Comparison of ENCODE assay signal across 18 cellular contexts in genomic region chr1:170711682-170712081, GRCh38. TPM values are rescaled to one million over a fixed set of nuclear protein-coding genes. Genes with fewer than 3 reads are reported as not detected.
DNase-seq lines count a peak whose midpoint lies in the region; ATAC-seq and TF ChIP-seq lines count a peak whose summit lies in the region.
"Had no signal": no experiment of that assay in that cellular context is flagged by ENCODE, and none has a peak within 500 bp of the region (broad histone marks: within the 10 kb centered on the region; RNA-seq: fewer than 3 reads in every experiment).

No MANE protein-coding gene starts in this region.

- ATAC-seq in gastrocnemius medialis = no peak
- ATAC-seq in HG03521 (IDR thresholded peaks at IDR 0.05; ENCODE audit: unreplicated experiment) = no peak

- H3K4me1 Mint-ChIP-seq in T-helper 2 cell treated with Interferon-gamma antibody and Interleukin-4, amounts not matched to agents 5 μg/mL and 100 μg/mL, for 36 hours (ENCODE audit: low read depth) = no peaks in the 10 kb centered on the region
- H3K4me1 Mint-ChIP-seq: CD14-positive monocyte had no signal

- no peak for TF ChIP-seq EP300 in tibial nerve (IDR thresholded peaks at IDR 0.05)

- in situ Hi-C loops in gastrocnemius medialis (cut with MboI; ENCODE audit: low sequenced_read_pairs in 4 of 4) = no loop called here

- H3K36me3 Mint-ChIP-seq in T-helper 2 cell treated with Interferon-gamma antibody and Interleukin-4, amounts not matched to agents 5 μg/mL and 100 μg/mL, for 36 hours (ENCODE audit: low read depth) = no peaks in the 10 kb centered on the region
- H3K36me3 Mint-ChIP-seq: CD14-positive monocyte had no signal

- H3K9me3 Mint-ChIP-seq in T-helper 2 cell treated with Interferon-gamma antibody and Interleukin-4, amounts not matched to agents 5 μg/mL and 100 μg/mL, for 36 hours = no peaks in the 10 kb centered on the region
- H3K9me3 Mint-ChIP-seq: nephron had no signal

- H3K36me3 ChIP-seq in gastrocnemius medialis (no peaks in the 10 kb centered on the region), tibial nerve (no peaks in the 10 kb centered on the region)

- H3K27me3 ChIP-seq in gastrocnemius medialis (no peaks in the 10 kb centered on the region), tibial nerve (no peaks in the 10 kb centered on the region)

- H3K4me1 ChIP-seq in gastrocnemius medialis (peaks cover 23 to 28% of the 10 kb centered on the region in 2 donors), tibial nerve (peaks cover 0 to 21% (median 0%) of the 10 kb centered on the region in 4 donors)

- H3K4me3 ChIP-seq in epithelial cell of esophagus (ENCODE audit: low read length) (no peak overlapping the region), gastrocnemius medialis (no peak overlapping the region), tibial nerve (no peak overlapping the region)
- H3K4me3 ChIP-seq: lung had no signal

- intact Hi-C loops in gastrocnemius medialis (cut with DNase I; ENCODE audit: low total_unique reads) = no loop called here

- H3K27ac ChIP-seq in gastrocnemius medialis = peak overlapping the region; percentile 4 to 86 (median 84)
- H3K27ac ChIP-seq in tibial nerve = no peak overlapping the region
- H3K27ac ChIP-seq: RWPE1 had no signal

- DNase-seq in Daoy (ENCODE audit: low read depth) = peak; percentile 29
- peak; percentile 78 for DNase-seq in RPMI7951 (ENCODE audit: low read depth)
- DNase-seq in epithelial cell of esophagus (ENCODE audit: low read depth) = peak; percentile 25
- DNase-seq in gastrocnemius medialis = no peak
- DNase-seq in tibial nerve (ENCODE audit: low spot score in 2 of 2) = no peak
- DNase-seq in T-helper 9 cell = no peak
- no peak for DNase-seq in T-helper 2 cell treated with Interferon-gamma antibody and Interleukin-4, amounts not matched to agents 5 μg/mL and 100 μg/mL, for 36 hours (ENCODE audit: low spot score)
- DNase-seq: activated CD4-positive, CD25-positive, alpha-beta regulatory T cell; activated naive CD4-positive, alpha-beta T cell; DND-41; effector memory CD4-positive, alpha-beta T cell; NCI-H1105; T-helper 1 cell had no signal

- H3K9me3 ChIP-seq in gastrocnemius medialis = no peaks in the 10 kb centered on the region
- no peaks in the 10 kb centered on the region for H3K9me3 ChIP-seq in tibial nerve

- TF ChIP-seq CTCF in epithelial cell of esophagus (IDR thresholded peaks at IDR 0.05; ENCODE audit: insufficient read depth, low read depth, low read length, missing control alignments) (no peak), gastrocnemius medialis (IDR thresholded peaks at IDR 0.05 in 4 of 5, conservative IDR thresholded peaks at IDR 0.05 in 1 of 5) (no peak), tibial nerve (IDR thresholded peaks at IDR 0.05) (no peak)

- H3K4me3 Mint-ChIP-seq in T-helper 2 cell treated with Interferon-gamma antibody and Interleukin-4, amounts not matched to agents 5 μg/mL and 100 μg/mL, for 36 hours = no peak overlapping the region
- H3K4me3 Mint-ChIP-seq: CD14-positive monocyte, nephron had no signal

- H3K27ac Mint-ChIP-seq in T-helper 2 cell treated with Interferon-gamma antibody and Interleukin-4, amounts not matched to agents 5 μg/mL and 100 μg/mL, for 36 hours = no peak overlapping the region
- H3K27ac Mint-ChIP-seq: CD14-positive monocyte, nephron had no signal

- TF ChIP-seq POLR2A in gastrocnemius medialis (IDR thresholded peaks at IDR 0.05) = no peak
- no peak for TF ChIP-seq POLR2A in tibial nerve (IDR thresholded peaks at IDR 0.05)

- peaks cover 2% of the 10 kb centered on the region for H3K27me3 Mint-ChIP-seq in T-helper 2 cell treated with Interferon-gamma antibody and Interleukin-4, amounts not matched to agents 5 μg/mL and 100 μg/mL, for 36 hours (ENCODE audit: low read depth)

RNA-seq across cellular contexts. Expression of gene PRRX1, which starts 47.8 kb away (rescaled TPM):
- 2.7 and 4.1 TPM in 2 replicates for total RNA-seq in Daoy (2014; rRNA removed; shearing (Covaris generic))
- total RNA-seq in RPMI7951 (2014; rRNA removed; shearing (Covaris generic)) = 41.5 and 52.6 TPM in 2 replicates
- total RNA-seq in gastrocnemius medialis = 100 to 1,000 TPM in 1 of 4 donors, 10 to 100 TPM in 3; 35.3 to 120 (median 64.3) TPM
- 10 to 100 TPM; 55.5 to 97.5 (median 66.2) TPM for total RNA-seq in tibial nerve

Comparison
In these comparisons a context has a peak if more than half of its experiments do, and no peak if none do; other contexts are left out.
1. DNase-seq: peak in Daoy (single experiment), RPMI7951 (single experiment) and epithelial cell of esophagus (single experiment); none in gastrocnemius medialis (0 of 2), tibial nerve (0 of 2), T-helper 9 cell (single experiment) and T-helper 2 cell treated with Interferon-gamma antibody and Interleukin-4, amounts not matched to agents 5 μg/mL and 100 μg/mL, for 36 hours (single experiment).
2. H3K27ac ChIP-seq: peak in gastrocnemius medialis (4 of 4); none in tibial nerve (0 of 4).